8 cellular contexts compared by ENCODE assay signal in genomic region chr15:92884459-92884812, GRCh38. TPM values are rescaled to one million over a fixed set of nuclear protein-coding genes. Genes with fewer than 3 reads are reported as not detected.
DNase-seq lines count a peak whose midpoint lies in the region; ATAC-seq and TF ChIP-seq lines count a peak whose summit lies in the region.

No MANE protein-coding gene starts in this region.

- H3K36me3 ChIP-seq in HUES6 (ENCODE audit: control insufficient read depth, insufficient read depth, low read length): peaks cover 51% of the 10 kb centered on the region

- peak overlapping the region; percentile 85 for H3K4me3 ChIP-seq in HUES6 (ENCODE audit: low read depth, low read length)
- H3K4me3 ChIP-seq in cardiac fibroblast (replicated peaks in 1 of 2; ENCODE audit: low read depth in 2 of 2, low read length in 2 of 2): peak overlapping the region; percentile 61 to 69
- H3K4me3 ChIP-seq in mononuclear cell (ENCODE audit: low read length): peak overlapping the region; percentile 93

- peak; percentile 17 for DNase-seq in A172 (ENCODE audit: low spot score)
- DNase-seq in cardiac fibroblast (ENCODE audit: low read depth in 2 of 2): peak in 1 of 2 donors; percentile 31
- DNase-seq in cortex of kidney (lab: John Stamatoyannopoulos, UW): no peak
- DNase-seq in NCI-H128 (lab: John Stamatoyannopoulos, UW; ENCODE audit: unreplicated experiment): no peak

- H3K4me1 ChIP-seq in HUES6 (ENCODE audit: control insufficient read depth, insufficient read depth, low read length) (peaks cover 37% of the 10 kb centered on the region), mononuclear cell (ENCODE audit: insufficient read depth, low read length) (peaks cover 31% of the 10 kb centered on the region)

- TF ChIP-seq CTCF in cardiac fibroblast (IDR thresholded peaks at IDR 0.05; ENCODE audit: low read depth, low read length): no peak

- no peaks in the 10 kb centered on the region for H3K9me3 ChIP-seq in HUES6 (ENCODE audit: control insufficient read depth, insufficient read depth, low read depth, low read length)
- no peaks in the 10 kb centered on the region for H3K9me3 ChIP-seq in mononuclear cell (ENCODE audit: low read depth, low read length)

- H3K27me3 ChIP-seq in HUES6 (ENCODE audit: control insufficient read depth, insufficient read depth, low read length) (no peaks in the 10 kb centered on the region), mononuclear cell (ENCODE audit: insufficient read depth, low read length) (no peaks in the 10 kb centered on the region)

- H3K27ac ChIP-seq in HUES6 (ENCODE audit: low read depth, low read length): peak overlapping the region; percentile 80

- no peak for ATAC-seq in HG03095 (IDR thresholded peaks at IDR 0.05; ENCODE audit: unreplicated experiment)
- no peak for ATAC-seq in HG03280 (IDR thresholded peaks at IDR 0.05; ENCODE audit: unreplicated experiment)

- peak overlapping the region; percentile 97 for H3K9ac ChIP-seq in HUES6 (ENCODE audit: low read length)

RNA-seq across cellular contexts. Expression of gene CHD2, which starts 15.7 kb away (rescaled TPM):
- total RNA-seq in A172 (2014; rRNA removed; shearing (Covaris generic)): 21.2 and 22.8 TPM in 2 replicates
- total RNA-seq in mononuclear cell: 947 TPM

Comparison
In these comparisons a context has a peak if more than half of its experiments do, and no peak if none do; other contexts are left out.
1. RNA of gene CHD2, which starts 15.7 kb away (total RNA-seq): 947 TPM in mononuclear cell (single experiment); 21.2 to 22.8 TPM in A172; every median in the first group is over 10 times any median in the second.
2. Peak in every context shown above with its lines, with median percentiles within 50 percentile points of each other: H3K4me3 ChIP-seq.